Comparison of ENCODE assay signal across 1 cellular context in the genomic region with DNA sequence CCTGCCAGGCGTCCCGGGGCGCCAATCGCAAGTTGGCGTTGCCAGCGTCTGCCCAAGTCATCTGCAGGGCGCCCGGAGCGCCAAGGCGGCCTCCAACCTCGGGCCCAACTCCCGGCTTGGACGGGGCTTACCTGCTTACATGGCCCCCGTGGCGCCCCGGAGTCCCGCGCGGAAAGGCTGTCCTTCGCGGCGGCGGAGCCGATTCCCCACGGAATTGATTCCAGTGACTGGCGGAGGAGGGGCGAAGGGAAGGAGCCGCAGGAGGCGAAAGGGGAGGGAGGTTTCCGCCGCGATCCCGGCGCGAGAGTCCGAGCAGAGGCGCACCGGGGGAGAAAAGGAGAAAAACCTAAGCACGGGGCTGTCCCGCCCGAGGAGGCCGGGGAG.
TF ChIP-seq lines count a peak whose summit lies in the region.

No MANE protein-coding gene starts in this region.

TF ChIP-seq in HEK293, 187 proteins besides CTCF, POLR2A, EP300 and RAD21 (continued from another document):
- TF ChIP-seq, protein P1, sequence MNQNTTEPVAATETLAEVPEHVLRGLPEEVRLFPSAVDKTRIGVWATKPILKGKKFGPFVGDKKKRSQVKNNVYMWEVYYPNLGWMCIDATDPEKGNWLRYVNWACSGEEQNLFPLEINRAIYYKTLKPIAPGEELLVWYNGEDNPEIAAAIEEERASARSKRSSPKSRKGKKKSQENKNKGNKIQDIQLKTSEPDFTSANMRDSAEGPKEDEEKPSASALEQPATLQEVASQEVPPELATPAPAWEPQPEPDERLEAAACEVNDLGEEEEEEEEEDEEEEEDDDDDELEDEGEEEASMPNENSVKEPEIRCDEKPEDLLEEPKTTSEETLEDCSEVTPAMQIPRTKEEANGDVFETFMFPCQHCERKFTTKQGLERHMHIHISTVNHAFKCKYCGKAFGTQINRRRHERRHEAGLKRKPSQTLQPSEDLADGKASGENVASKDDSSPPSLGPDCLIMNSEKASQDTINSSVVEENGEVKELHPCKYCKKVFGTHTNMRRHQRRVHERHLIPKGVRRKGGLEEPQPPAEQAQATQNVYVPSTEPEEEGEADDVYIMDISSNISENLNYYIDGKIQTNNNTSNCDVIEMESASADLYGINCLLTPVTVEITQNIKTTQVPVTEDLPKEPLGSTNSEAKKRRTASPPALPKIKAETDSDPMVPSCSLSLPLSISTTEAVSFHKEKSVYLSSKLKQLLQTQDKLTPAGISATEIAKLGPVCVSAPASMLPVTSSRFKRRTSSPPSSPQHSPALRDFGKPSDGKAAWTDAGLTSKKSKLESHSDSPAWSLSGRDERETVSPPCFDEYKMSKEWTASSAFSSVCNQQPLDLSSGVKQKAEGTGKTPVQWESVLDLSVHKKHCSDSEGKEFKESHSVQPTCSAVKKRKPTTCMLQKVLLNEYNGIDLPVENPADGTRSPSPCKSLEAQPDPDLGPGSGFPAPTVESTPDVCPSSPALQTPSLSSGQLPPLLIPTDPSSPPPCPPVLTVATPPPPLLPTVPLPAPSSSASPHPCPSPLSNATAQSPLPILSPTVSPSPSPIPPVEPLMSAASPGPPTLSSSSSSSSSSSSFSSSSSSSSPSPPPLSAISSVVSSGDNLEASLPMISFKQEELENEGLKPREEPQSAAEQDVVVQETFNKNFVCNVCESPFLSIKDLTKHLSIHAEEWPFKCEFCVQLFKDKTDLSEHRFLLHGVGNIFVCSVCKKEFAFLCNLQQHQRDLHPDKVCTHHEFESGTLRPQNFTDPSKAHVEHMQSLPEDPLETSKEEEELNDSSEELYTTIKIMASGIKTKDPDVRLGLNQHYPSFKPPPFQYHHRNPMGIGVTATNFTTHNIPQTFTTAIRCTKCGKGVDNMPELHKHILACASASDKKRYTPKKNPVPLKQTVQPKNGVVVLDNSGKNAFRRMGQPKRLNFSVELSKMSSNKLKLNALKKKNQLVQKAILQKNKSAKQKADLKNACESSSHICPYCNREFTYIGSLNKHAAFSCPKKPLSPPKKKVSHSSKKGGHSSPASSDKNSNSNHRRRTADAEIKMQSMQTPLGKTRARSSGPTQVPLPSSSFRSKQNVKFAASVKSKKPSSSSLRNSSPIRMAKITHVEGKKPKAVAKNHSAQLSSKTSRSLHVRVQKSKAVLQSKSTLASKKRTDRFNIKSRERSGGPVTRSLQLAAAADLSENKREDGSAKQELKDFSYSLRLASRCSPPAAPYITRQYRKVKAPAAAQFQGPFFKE (tag by site-specific recombination; IDR thresholded peaks at IDR 0.05; ENCODE audit: borderline replicate concordance), result no peak
- TF ChIP-seq, protein P2, sequence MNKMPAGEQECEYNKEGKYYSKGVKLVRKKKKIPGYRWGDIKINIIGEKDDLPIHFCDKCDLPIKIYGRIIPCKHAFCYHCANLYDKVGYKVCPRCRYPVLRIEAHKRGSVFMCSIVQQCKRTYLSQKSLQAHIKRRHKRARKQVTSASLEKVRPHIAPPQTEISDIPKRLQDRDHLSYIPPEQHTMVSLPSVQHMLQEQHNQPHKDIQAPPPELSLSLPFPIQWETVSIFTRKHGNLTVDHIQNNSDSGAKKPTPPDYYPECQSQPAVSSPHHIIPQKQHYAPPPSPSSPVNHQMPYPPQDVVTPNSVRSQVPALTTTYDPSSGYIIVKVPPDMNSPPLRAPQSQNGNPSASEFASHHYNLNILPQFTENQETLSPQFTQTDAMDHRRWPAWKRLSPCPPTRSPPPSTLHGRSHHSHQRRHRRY (tag by site-specific recombination; IDR thresholded peaks at IDR 0.05), result no peak
- no peak for TF ChIP-seq ZNF654 (tag by site-specific recombination; IDR thresholded peaks at IDR 0.05; ENCODE audit: low read depth)
- TF ChIP-seq PRDM1 (tag by site-specific recombination; IDR thresholded peaks at IDR 0.05), result peak; percentile 44; the same call in 1 of the 2 replicates
- TF ChIP-seq EGR2 (tag by site-specific recombination; IDR thresholded peaks at IDR 0.05; ENCODE audit: low read depth), result no peak
- TF ChIP-seq, protein P3, sequence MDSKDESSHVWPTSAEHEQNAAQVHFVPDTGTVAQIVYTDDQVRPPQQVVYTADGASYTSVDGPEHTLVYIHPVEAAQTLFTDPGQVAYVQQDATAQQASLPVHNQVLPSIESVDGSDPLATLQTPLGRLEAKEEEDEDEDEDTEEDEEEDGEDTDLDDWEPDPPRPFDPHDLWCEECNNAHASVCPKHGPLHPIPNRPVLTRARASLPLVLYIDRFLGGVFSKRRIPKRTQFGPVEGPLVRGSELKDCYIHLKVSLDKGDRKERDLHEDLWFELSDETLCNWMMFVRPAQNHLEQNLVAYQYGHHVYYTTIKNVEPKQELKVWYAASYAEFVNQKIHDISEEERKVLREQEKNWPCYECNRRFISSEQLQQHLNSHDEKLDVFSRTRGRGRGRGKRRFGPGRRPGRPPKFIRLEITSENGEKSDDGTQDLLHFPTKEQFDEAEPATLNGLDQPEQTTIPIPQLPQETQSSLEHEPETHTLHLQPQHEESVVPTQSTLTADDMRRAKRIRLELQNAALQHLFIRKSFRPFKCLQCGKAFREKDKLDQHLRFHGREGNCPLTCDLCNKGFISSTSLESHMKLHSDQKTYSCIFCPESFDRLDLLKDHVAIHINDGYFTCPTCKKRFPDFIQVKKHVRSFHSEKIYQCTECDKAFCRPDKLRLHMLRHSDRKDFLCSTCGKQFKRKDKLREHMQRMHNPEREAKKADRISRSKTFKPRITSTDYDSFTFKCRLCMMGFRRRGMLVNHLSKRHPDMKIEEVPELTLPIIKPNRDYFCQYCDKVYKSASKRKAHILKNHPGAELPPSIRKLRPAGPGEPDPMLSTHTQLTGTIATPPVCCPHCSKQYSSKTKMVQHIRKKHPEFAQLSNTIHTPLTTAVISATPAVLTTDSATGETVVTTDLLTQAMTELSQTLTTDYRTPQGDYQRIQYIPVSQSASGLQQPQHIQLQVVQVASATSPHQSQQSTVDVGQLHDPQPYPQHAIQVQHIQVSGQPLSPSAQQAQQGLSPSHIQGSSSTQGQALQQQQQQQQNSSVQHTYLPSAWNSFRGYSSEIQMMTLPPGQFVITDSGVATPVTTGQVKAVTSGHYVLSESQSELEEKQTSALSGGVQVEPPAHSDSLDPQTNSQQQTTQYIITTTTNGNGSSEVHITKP (tag by site-specific recombination; IDR thresholded peaks at IDR 0.05), result 0 out of 2 replicates have a peak, but pooled peaks have one; percentile 22
- TF ChIP-seq ZBTB20 (tag by site-specific recombination; IDR thresholded peaks at IDR 0.05), result peak; percentile 92
- no peak for TF ChIP-seq RBAK (tag by site-specific recombination; IDR thresholded peaks at IDR 0.05)
- TF ChIP-seq ZNF664 (tag by site-specific recombination; IDR thresholded peaks at IDR 0.05), result no peak
- TF ChIP-seq FEZF1 (tag by site-specific recombination; IDR thresholded peaks at IDR 0.05), result no peak
- TF ChIP-seq SETDB1 (IDR thresholded peaks at IDR 0.05; ENCODE audit: insufficient read length, low read length), result no peak
- TF ChIP-seq ZNF391 (tag by site-specific recombination; IDR thresholded peaks at IDR 0.05; ENCODE audit: borderline replicate concordance, low read depth), result no peak
- TF ChIP-seq ZNF423 (tag by site-specific recombination; IDR thresholded peaks at IDR 0.05), result 0 out of 2 replicates have a peak, but pooled peaks have one; percentile 74
- TF ChIP-seq KLF7 (tag by site-specific recombination; IDR thresholded peaks at IDR 0.05; ENCODE audit: borderline replicate concordance), result no peak
- TF ChIP-seq ZNF239 (tag by site-specific recombination; IDR thresholded peaks at IDR 0.05), result no peak
- TF ChIP-seq ZNF473 (tag by site-specific recombination; IDR thresholded peaks at IDR 0.05), result no peak
- peak; percentile 81; the same call in 1 of the 2 replicates for TF ChIP-seq ZEB2 (tag by site-specific recombination; IDR thresholded peaks at IDR 0.05)
- no peak for TF ChIP-seq SALL2 (tag by site-specific recombination; IDR thresholded peaks at IDR 0.05; ENCODE audit: borderline replicate concordance)
- no peak for TF ChIP-seq ZNF341 (tag by site-specific recombination; IDR thresholded peaks at IDR 0.05; ENCODE audit: low read depth)
- TF ChIP-seq ZSCAN16 (tag by site-specific recombination; IDR thresholded peaks at IDR 0.05), result no peak
- TF ChIP-seq ZNF776 (tag by site-specific recombination; IDR thresholded peaks at IDR 0.05; ENCODE audit: borderline replicate concordance), result no peak
- TF ChIP-seq, protein P4, sequence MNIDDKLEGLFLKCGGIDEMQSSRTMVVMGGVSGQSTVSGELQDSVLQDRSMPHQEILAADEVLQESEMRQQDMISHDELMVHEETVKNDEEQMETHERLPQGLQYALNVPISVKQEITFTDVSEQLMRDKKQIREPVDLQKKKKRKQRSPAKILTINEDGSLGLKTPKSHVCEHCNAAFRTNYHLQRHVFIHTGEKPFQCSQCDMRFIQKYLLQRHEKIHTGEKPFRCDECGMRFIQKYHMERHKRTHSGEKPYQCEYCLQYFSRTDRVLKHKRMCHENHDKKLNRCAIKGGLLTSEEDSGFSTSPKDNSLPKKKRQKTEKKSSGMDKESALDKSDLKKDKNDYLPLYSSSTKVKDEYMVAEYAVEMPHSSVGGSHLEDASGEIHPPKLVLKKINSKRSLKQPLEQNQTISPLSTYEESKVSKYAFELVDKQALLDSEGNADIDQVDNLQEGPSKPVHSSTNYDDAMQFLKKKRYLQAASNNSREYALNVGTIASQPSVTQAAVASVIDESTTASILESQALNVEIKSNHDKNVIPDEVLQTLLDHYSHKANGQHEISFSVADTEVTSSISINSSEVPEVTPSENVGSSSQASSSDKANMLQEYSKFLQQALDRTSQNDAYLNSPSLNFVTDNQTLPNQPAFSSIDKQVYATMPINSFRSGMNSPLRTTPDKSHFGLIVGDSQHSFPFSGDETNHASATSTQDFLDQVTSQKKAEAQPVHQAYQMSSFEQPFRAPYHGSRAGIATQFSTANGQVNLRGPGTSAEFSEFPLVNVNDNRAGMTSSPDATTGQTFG (tag by site-specific recombination; IDR thresholded peaks at IDR 0.05; ENCODE audit: borderline replicate concordance), result no peak
- no peak for TF ChIP-seq ZNF660 (tag by site-specific recombination; IDR thresholded peaks at IDR 0.05)
- no peak for TF ChIP-seq ZNF596 (tag by site-specific recombination; IDR thresholded peaks at IDR 0.05)
- no peak for TF ChIP-seq ZBTB1 (tag by site-specific recombination; IDR thresholded peaks at IDR 0.05)
- TF ChIP-seq ZNF677 (tag by site-specific recombination; IDR thresholded peaks at IDR 0.05), result no peak
- TF ChIP-seq ZNF707 (tag by site-specific recombination; IDR thresholded peaks at IDR 0.05), result no peak
- TF ChIP-seq ZNF777 (tag by site-specific recombination; IDR thresholded peaks at IDR 0.05; ENCODE audit: borderline replicate concordance), result no peak
- no peak for TF ChIP-seq ZNF658 (tag by site-specific recombination; IDR thresholded peaks at IDR 0.05)
- TF ChIP-seq IKZF3 (tag by site-specific recombination; IDR thresholded peaks at IDR 0.05), result no peak
- TF ChIP-seq TCF7L2 (IDR thresholded peaks at IDR 0.05; ENCODE audit: borderline replicate concordance, low read depth, low read length), result no peak
- TF ChIP-seq, protein P5, sequence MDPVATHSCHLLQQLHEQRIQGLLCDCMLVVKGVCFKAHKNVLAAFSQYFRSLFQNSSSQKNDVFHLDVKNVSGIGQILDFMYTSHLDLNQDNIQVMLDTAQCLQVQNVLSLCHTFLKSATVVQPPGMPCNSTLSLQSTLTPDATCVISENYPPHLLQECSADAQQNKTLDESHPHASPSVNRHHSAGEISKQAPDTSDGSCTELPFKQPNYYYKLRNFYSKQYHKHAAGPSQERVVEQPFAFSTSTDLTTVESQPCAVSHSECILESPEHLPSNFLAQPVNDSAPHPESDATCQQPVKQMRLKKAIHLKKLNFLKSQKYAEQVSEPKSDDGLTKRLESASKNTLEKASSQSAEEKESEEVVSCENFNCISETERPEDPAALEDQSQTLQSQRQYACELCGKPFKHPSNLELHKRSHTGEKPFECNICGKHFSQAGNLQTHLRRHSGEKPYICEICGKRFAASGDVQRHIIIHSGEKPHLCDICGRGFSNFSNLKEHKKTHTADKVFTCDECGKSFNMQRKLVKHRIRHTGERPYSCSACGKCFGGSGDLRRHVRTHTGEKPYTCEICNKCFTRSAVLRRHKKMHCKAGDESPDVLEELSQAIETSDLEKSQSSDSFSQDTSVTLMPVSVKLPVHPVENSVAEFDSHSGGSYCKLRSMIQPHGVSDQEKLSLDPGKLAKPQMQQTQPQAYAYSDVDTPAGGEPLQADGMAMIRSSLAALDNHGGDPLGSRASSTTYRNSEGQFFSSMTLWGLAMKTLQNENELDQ (tag by site-specific recombination; IDR thresholded peaks at IDR 0.05; ENCODE audit: low read depth), result no peak
- TF ChIP-seq ZNF133 (tag by site-specific recombination; IDR thresholded peaks at IDR 0.05), result no peak
- peak; percentile 15; the same call in 1 of the 2 replicates for TF ChIP-seq KLF1 (tag by site-specific recombination; IDR thresholded peaks at IDR 0.05)
- TF ChIP-seq ZNF10 (tag by site-specific recombination; IDR thresholded peaks at IDR 0.05), result no peak
- no peak for TF ChIP-seq ZNF114 (tag by site-specific recombination; IDR thresholded peaks at IDR 0.05)
- TF ChIP-seq ZNF157 (tag by site-specific recombination; IDR thresholded peaks at IDR 0.05), result no peak
- TF ChIP-seq SP3 (tag by site-specific recombination; IDR thresholded peaks at IDR 0.05), result peak; percentile 51; the same call in 1 of the 2 replicates
- TF ChIP-seq ZNF626 (tag by site-specific recombination; IDR thresholded peaks at IDR 0.05), result no peak
- TF ChIP-seq ZNF394 (tag by site-specific recombination; IDR thresholded peaks at IDR 0.05; ENCODE audit: borderline replicate concordance), result no peak; the same call in 1 of the 2 replicates
- no peak for TF ChIP-seq ZNF747 (tag by site-specific recombination; IDR thresholded peaks at IDR 0.05)
- no peak for TF ChIP-seq ZNF292 (tag by site-specific recombination; IDR thresholded peaks at IDR 0.05; ENCODE audit: borderline replicate concordance, low read depth)
- TF ChIP-seq, protein P6, sequence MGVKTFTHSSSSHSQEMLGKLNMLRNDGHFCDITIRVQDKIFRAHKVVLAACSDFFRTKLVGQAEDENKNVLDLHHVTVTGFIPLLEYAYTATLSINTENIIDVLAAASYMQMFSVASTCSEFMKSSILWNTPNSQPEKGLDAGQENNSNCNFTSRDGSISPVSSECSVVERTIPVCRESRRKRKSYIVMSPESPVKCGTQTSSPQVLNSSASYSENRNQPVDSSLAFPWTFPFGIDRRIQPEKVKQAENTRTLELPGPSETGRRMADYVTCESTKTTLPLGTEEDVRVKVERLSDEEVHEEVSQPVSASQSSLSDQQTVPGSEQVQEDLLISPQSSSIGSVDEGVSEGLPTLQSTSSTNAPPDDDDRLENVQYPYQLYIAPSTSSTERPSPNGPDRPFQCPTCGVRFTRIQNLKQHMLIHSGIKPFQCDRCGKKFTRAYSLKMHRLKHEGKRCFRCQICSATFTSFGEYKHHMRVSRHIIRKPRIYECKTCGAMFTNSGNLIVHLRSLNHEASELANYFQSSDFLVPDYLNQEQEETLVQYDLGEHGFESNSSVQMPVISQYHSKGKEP (tag by site-specific recombination; IDR thresholded peaks at IDR 0.05), result no peak
- TF ChIP-seq ZNF571 (tag by site-specific recombination; IDR thresholded peaks at IDR 0.05), result no peak
- TF ChIP-seq ZSCAN30 (tag by site-specific recombination; IDR thresholded peaks at IDR 0.05), result no peak
- no peak for TF ChIP-seq OSR2 (tag by site-specific recombination; IDR thresholded peaks at IDR 0.05)
- TF ChIP-seq KLF10 (tag by site-specific recombination; IDR thresholded peaks at IDR 0.05), result no peak
- TF ChIP-seq SP2 (tag by site-specific recombination; IDR thresholded peaks at IDR 0.05), result peak; percentile 64
